Comparison of ENCODE assay signal across 25 cellular contexts in genomic region chr20:30502670-30503069, GRCh38.
A peak's percentile ranks its signal among the peaks of the same experiment; 100 is the strongest.
DNase-seq lines count a peak whose midpoint lies in the region; ATAC-seq and TF ChIP-seq lines count a peak whose summit lies in the region.
"Had no signal": no experiment of that assay in that cellular context is flagged by ENCODE, and none has a peak within 500 bp of the region (broad histone marks: within the 10 kb centered on the region; RNA-seq: fewer than 3 reads in every experiment).

No MANE protein-coding gene starts in this region.

- no peak overlapping the region for H2AK5ac ChIP-seq in mesenchymal stem cell (ENCODE audit: low read length, severe bottlenecking)

- H3K27me3 ChIP-seq in adipocyte (replicated peaks; ENCODE audit: control insufficient read depth, insufficient read depth, low read length) = peaks cover 29% of the 10 kb centered on the region
- H3K27me3 ChIP-seq in mesenchymal stem cell (ENCODE audit: control insufficient read depth in 1 of 2, insufficient read depth in 1 of 2, low read length in 2 of 2) = peaks cover 0 to 15% of the 10 kb centered on the region in 2 experiments
- peaks cover 0 to 21% (median 0%) of the 10 kb centered on the region in 3 donors for H3K27me3 ChIP-seq in sigmoid colon

- DNase-seq in NAMALWA (ENCODE audit: low spot score) (peak; percentile 9), adipocyte (ENCODE audit: low read depth) (peak; percentile 1), mesenchymal stem cell (peak; percentile 3), sigmoid colon (no peak), germinal center (ENCODE audit: low spot score) (no peak)
- DNase-seq in activated CD4-positive, alpha-beta memory T cell treated with anti-CD3 and anti-CD28 coated beads, Interleukin-2, amount 10 ng/mL, durations not matched to agents 7 days and 5 days = no peak
- DNase-seq in activated CD4-positive, alpha-beta T cell treated with anti-CD3 and anti-CD28 coated beads for 36 hours = no peak
- DNase-seq: Caco-2; CD8-positive, alpha-beta T cell; EL; GF-D8; HCEC 1CT; KBM-7; NCI-H1092 treated with DMSO at 0.1 percent for 48 hours; NCI-H1436; NCI-H187; NCI-H2081 treated with DMSO at 0.1 percent for 48 hours; NCI-H2171; NCI-H226; NCI-H510A; NCI-H69; SIG-M5 had no signal

- H2AFZ ChIP-seq in mesenchymal stem cell (ENCODE audit: low read depth, low read length) = no peak overlapping the region

- H2BK5ac ChIP-seq in mesenchymal stem cell (ENCODE audit: low read depth, low read length, poor library complexity, severe bottlenecking) = no peak overlapping the region

- POLR2A ChIA-PET in HEK293 (lab: Yijun Ruan, JAX) = no interaction called here
- POLR2A ChIA-PET in activated CD4-positive, alpha-beta memory T cell treated with anti-CD3 and anti-CD28 coated beads, Interleukin-2, amount 10 ng/mL, durations not matched to agents 7 days and 5 days (lab: Charles Lee) = no interaction called here
- POLR2A ChIA-PET in activated CD4-positive, alpha-beta T cell treated with anti-CD3 and anti-CD28 coated beads for 36 hours (lab: Charles Lee) = no interaction called here

- no peak overlapping the region for H3K27ac Mint-ChIP-seq in activated CD4-positive, alpha-beta memory T cell treated with anti-CD3 and anti-CD28 coated beads, Interleukin-2, amount 10 ng/mL, durations not matched to agents 7 days and 5 days
- no peak overlapping the region for H3K27ac Mint-ChIP-seq in activated CD4-positive, alpha-beta T cell treated with anti-CD3 and anti-CD28 coated beads for 36 hours
- H3K27ac Mint-ChIP-seq: B cell; CD8-positive, alpha-beta T cell had no signal

- H3K27me3 Mint-ChIP-seq in activated CD4-positive, alpha-beta memory T cell treated with anti-CD3 and anti-CD28 coated beads, Interleukin-2, amount 10 ng/mL, durations not matched to agents 7 days and 5 days = no peaks in the 10 kb centered on the region
- no peaks in the 10 kb centered on the region for H3K27me3 Mint-ChIP-seq in activated CD4-positive, alpha-beta T cell treated with anti-CD3 and anti-CD28 coated beads for 36 hours
- H3K27me3 Mint-ChIP-seq: B cell had no signal

- no peak overlapping the region for H2BK120ac ChIP-seq in mesenchymal stem cell (ENCODE audit: low read depth, low read length)

- no peak overlapping the region for H4K8ac ChIP-seq in mesenchymal stem cell (ENCODE audit: low read length)

- peaks cover 10% of the 10 kb centered on the region for H3K9me3 Mint-ChIP-seq in activated CD4-positive, alpha-beta memory T cell treated with anti-CD3 and anti-CD28 coated beads, Interleukin-2, amount 10 ng/mL, durations not matched to agents 7 days and 5 days
- H3K9me3 Mint-ChIP-seq in activated CD4-positive, alpha-beta T cell treated with anti-CD3 and anti-CD28 coated beads for 36 hours (ENCODE audit: low read depth) = peaks cover 5% of the 10 kb centered on the region

- H2BK15ac ChIP-seq in mesenchymal stem cell (ENCODE audit: low read depth, poor library complexity, severe bottlenecking) = no peak overlapping the region

- no peak overlapping the region for H3K4ac ChIP-seq in mesenchymal stem cell (ENCODE audit: low read depth in 1 of 2, low read length in 2 of 2)

- no peaks in the 10 kb centered on the region for H3K4me1 Mint-ChIP-seq in activated CD4-positive, alpha-beta memory T cell treated with anti-CD3 and anti-CD28 coated beads, Interleukin-2, amount 10 ng/mL, durations not matched to agents 7 days and 5 days
- no peaks in the 10 kb centered on the region for H3K4me1 Mint-ChIP-seq in activated CD4-positive, alpha-beta T cell treated with anti-CD3 and anti-CD28 coated beads for 36 hours
- H3K4me1 Mint-ChIP-seq: B cell had no signal

- no peak overlapping the region for H3K14ac ChIP-seq in mesenchymal stem cell (ENCODE audit: low read length in 2 of 2)

- no peak overlapping the region for H3K4me3 Mint-ChIP-seq in activated CD4-positive, alpha-beta memory T cell treated with anti-CD3 and anti-CD28 coated beads, Interleukin-2, amount 10 ng/mL, durations not matched to agents 7 days and 5 days
- H3K4me3 Mint-ChIP-seq in activated CD4-positive, alpha-beta T cell treated with anti-CD3 and anti-CD28 coated beads for 36 hours = no peak overlapping the region
- H3K4me3 Mint-ChIP-seq: B cell; CD8-positive, alpha-beta T cell had no signal

- no peaks in the 10 kb centered on the region for H3K4me1 ChIP-seq in HEK293 (ENCODE audit: control insufficient read depth, insufficient read depth, low read length)
- H3K4me1 ChIP-seq in adipocyte (ENCODE audit: control insufficient read depth, insufficient read depth, low read length) = no peaks in the 10 kb centered on the region
- no peaks in the 10 kb centered on the region for H3K4me1 ChIP-seq in mesenchymal stem cell (ENCODE audit: control insufficient read depth, insufficient read depth, low read depth, low read length)
- peaks cover 0 to 6% (median 2%) of the 10 kb centered on the region in 4 donors for H3K4me1 ChIP-seq in sigmoid colon
- H3K4me1 ChIP-seq: Caco-2 had no signal

- intact Hi-C loops in sigmoid colon (cut with DNase I) = no loop called here
- intact Hi-C loops in activated CD4-positive, alpha-beta T cell treated with anti-CD3 and anti-CD28 coated beads for 36 hours (cut with DNase I, micrococcal nuclease) = no loop called here

- H3K9ac ChIP-seq in adipocyte (ENCODE audit: low read length) (no peak overlapping the region), mesenchymal stem cell (ENCODE audit: low read length) (no peak overlapping the region)

- H3K18ac ChIP-seq in mesenchymal stem cell (ENCODE audit: low read depth in 1 of 2, low read length in 2 of 2) = no peak overlapping the region

- H4K91ac ChIP-seq in mesenchymal stem cell (ENCODE audit: low read length) = no peak overlapping the region

- H3K23ac ChIP-seq in mesenchymal stem cell (ENCODE audit: low read length in 2 of 2) = no peak overlapping the region

- ATAC-seq in activated CD4-positive, alpha-beta T cell treated with anti-CD3 and anti-CD28 coated beads for 36 hours = no peak
- ATAC-seq: CD8-positive, alpha-beta T cell had no signal

- TF ChIP-seq CTCF in HEK293 (tag by site-specific recombination; IDR thresholded peaks at IDR 0.05) = no peak
- no peak for TF ChIP-seq CTCF in sigmoid colon (IDR thresholded peaks at IDR 0.05)

- no peak for TF ChIP-seq POLR2A in sigmoid colon (IDR thresholded peaks at IDR 0.05)

- H3K79me1 ChIP-seq in mesenchymal stem cell (replicated peaks; ENCODE audit: low read length, poor library complexity, severe bottlenecking) = no peaks in the 10 kb centered on the region

- H3K4me3 ChIP-seq in HEK293 (ENCODE audit: low read depth, low read length) = no peak overlapping the region
- H3K4me3 ChIP-seq in adipocyte (ENCODE audit: low read length) = no peak overlapping the region
- no peak overlapping the region for H3K4me3 ChIP-seq in mesenchymal stem cell (ENCODE audit: insufficient read depth in 1 of 2, low read depth in 1 of 2, low read length in 2 of 2)
- H3K4me3 ChIP-seq in sigmoid colon = no peak overlapping the region

- no peak overlapping the region for H3K4me2 ChIP-seq in mesenchymal stem cell (ENCODE audit: low read length, poor library complexity, severe bottlenecking)

- H3K27ac ChIP-seq in HEK293 (ENCODE audit: extremely low read depth, low read depth, low read length) (no peak overlapping the region), mesenchymal stem cell (ENCODE audit: low read length, poor library complexity, severe bottlenecking) (no peak overlapping the region), sigmoid colon (no peak overlapping the region)
- H3K27ac ChIP-seq: C4-2B had no signal

- CTCF ChIA-PET in HEK293 (lab: Yijun Ruan, JAX) = no interaction called here
- CTCF ChIA-PET in activated CD4-positive, alpha-beta memory T cell treated with anti-CD3 and anti-CD28 coated beads, Interleukin-2, amount 10 ng/mL, durations not matched to agents 7 days and 5 days (lab: Charles Lee) = no interaction called here
- CTCF ChIA-PET in activated CD4-positive, alpha-beta T cell treated with anti-CD3 and anti-CD28 coated beads for 36 hours (lab: Charles Lee) = no interaction called here

- H3K9me3 ChIP-seq in HEK293 (ENCODE audit: control insufficient read depth, insufficient read depth, low read depth, low read length) = no peaks in the 10 kb centered on the region
- no peaks in the 10 kb centered on the region for H3K9me3 ChIP-seq in adipocyte (ENCODE audit: control insufficient read depth, low read length)
- H3K9me3 ChIP-seq in mesenchymal stem cell (ENCODE audit: control insufficient read depth, low read length) = no peaks in the 10 kb centered on the region
- no peaks in the 10 kb centered on the region for H3K9me3 ChIP-seq in sigmoid colon
- H3K9me3 ChIP-seq: Caco-2 had no signal

- no peak overlapping the region for H2BK12ac ChIP-seq in mesenchymal stem cell (ENCODE audit: low read length in 2 of 2)

- H3K36me3 ChIP-seq in HEK293 (ENCODE audit: control insufficient read depth in 2 of 2, insufficient read depth in 1 of 2, low read length in 2 of 2) (no peaks in the 10 kb centered on the region), adipocyte (ENCODE audit: control insufficient read depth, insufficient read depth, low read length, severe bottlenecking) (no peaks in the 10 kb centered on the region), mesenchymal stem cell (ENCODE audit: control insufficient read depth in 1 of 2, insufficient read depth in 2 of 2, low read depth in 1 of 2, low read length in 2 of 2) (no peaks in the 10 kb centered on the region), sigmoid colon (no peaks in the 10 kb centered on the region)

- H3K36me3 Mint-ChIP-seq in activated CD4-positive, alpha-beta memory T cell treated with anti-CD3 and anti-CD28 coated beads, Interleukin-2, amount 10 ng/mL, durations not matched to agents 7 days and 5 days (ENCODE audit: low read depth) = no peaks in the 10 kb centered on the region
- H3K36me3 Mint-ChIP-seq in activated CD4-positive, alpha-beta T cell treated with anti-CD3 and anti-CD28 coated beads for 36 hours (ENCODE audit: low read depth) = no peaks in the 10 kb centered on the region
- H3K36me3 Mint-ChIP-seq: CD8-positive, alpha-beta T cell had no signal

- no peak for TF ChIP-seq EP300 in sigmoid colon (IDR thresholded peaks at IDR 0.05)

TF ChIP-seq in HEK293, 187 proteins besides CTCF, POLR2A, EP300 and RAD21:
- TF ChIP-seq ZNF335 (tag by site-specific recombination; conservative IDR thresholded peaks at IDR 0.05) (no peak), ZNF596 (tag by site-specific recombination; IDR thresholded peaks at IDR 0.05) (peak; percentile 54)

Comparison
In these comparisons a context has a peak if more than half of its experiments do, and no peak if none do; other contexts are left out.
1. DNase-seq: peak in NAMALWA (single experiment), adipocyte (single experiment) and mesenchymal stem cell (single experiment); none in sigmoid colon (single experiment), germinal center (single experiment), activated CD4-positive, alpha-beta memory T cell treated with anti-CD3 and anti-CD28 coated beads, Interleukin-2, amount 10 ng/mL, durations not matched to agents 7 days and 5 days (single experiment) and activated CD4-positive, alpha-beta T cell treated with anti-CD3 and anti-CD28 coated beads for 36 hours (single experiment).